Comparison of ENCODE assay signal across 25 cellular contexts in genomic region chr22:47201186-47201995, GRCh38.
A peak's percentile ranks its signal among the peaks of the same experiment; 100 is the strongest.
DNase-seq lines count a peak whose midpoint lies in the region; TF ChIP-seq lines count a peak whose summit lies in the region.
"Had no signal": no experiment of that assay in that cellular context is flagged by ENCODE, and none has a peak within 500 bp of the region (broad histone marks: within the 10 kb centered on the region; RNA-seq: fewer than 3 reads in every experiment).

No MANE protein-coding gene starts in this region.

- POLR2A ChIA-PET in OCI-LY7 (lab: Charles Lee): interaction anchor here (0.6 kb wide), 1 partner anchor 1665 kb away, joined by 3 read pairs; no protein-coding TSS in a partner anchor

- H3K4me3 Mint-ChIP-seq in CD14-positive monocyte: no peak overlapping the region
- no peak overlapping the region for H3K4me3 Mint-ChIP-seq in endothelial cell (ENCODE audit: unreplicated experiment)
- H3K4me3 Mint-ChIP-seq: activated naive CD8-positive, alpha-beta T cell treated with anti-CD3 and anti-CD28 coated beads, Interleukin-2, amount 50 U/mL, for 24 hours; CD8-positive, alpha-beta memory T cell; naive thymus-derived CD4-positive, alpha-beta T cell; WTC11 had no signal

- peaks cover 1 to 2% (median 1%) of the 10 kb centered on the region in 3 donors for H3K27me3 Mint-ChIP-seq in CD14-positive monocyte (ENCODE audit: low read depth in 3 of 3)
- peaks cover 12% of the 10 kb centered on the region for H3K27me3 Mint-ChIP-seq in endothelial cell (ENCODE audit: unreplicated experiment)
- H3K27me3 Mint-ChIP-seq: activated naive CD8-positive, alpha-beta T cell treated with anti-CD3 and anti-CD28 coated beads, Interleukin-2, amount 50 U/mL, for 24 hours had no signal

- no peak overlapping the region for H3K4me3 ChIP-seq in ovary
- H3K4me3 ChIP-seq in OCI-LY7 (ENCODE audit: low read depth, low read length, poor library complexity, severe bottlenecking): no peak overlapping the region
- H3K4me3 ChIP-seq: heart right ventricle had no signal

- H3K36me3 ChIP-seq in ovary: no peaks in the 10 kb centered on the region
- H3K36me3 ChIP-seq in OCI-LY7 (ENCODE audit: insufficient read depth, low read length): no peaks in the 10 kb centered on the region
- H3K36me3 ChIP-seq: heart right ventricle had no signal

- H3K9me3 Mint-ChIP-seq in CD14-positive monocyte (peaks cover 0 to 4% (median 0%) of the 10 kb centered on the region in 7 donors), endothelial cell (ENCODE audit: unreplicated experiment) (peaks cover 49% of the 10 kb centered on the region)
- H3K9me3 Mint-ChIP-seq: activated naive CD8-positive, alpha-beta T cell treated with anti-CD3 and anti-CD28 coated beads, Interleukin-2, amount 50 U/mL, for 24 hours; CD8-positive, alpha-beta memory T cell had no signal

- no peaks in the 10 kb centered on the region for H3K27me3 ChIP-seq in ovary

- intact Hi-C loops in CD14-positive monocyte (cut with micrococcal nuclease) (no loop called here), ovary (cut with DNase I) (no loop called here), OCI-LY7 (cut with micrococcal nuclease; ENCODE audit: unreplicated experiment) (no loop called here)

- TF ChIP-seq POLR2A in ovary (IDR thresholded peaks at IDR 0.05): no peak

- H3K27ac ChIP-seq in ovary (peak overlapping the region in 1 of 2 donors; percentile 39), OCI-LY7 (ENCODE audit: low read depth, low read length, poor library complexity, severe bottlenecking) (no peak overlapping the region)
- H3K27ac ChIP-seq: heart right ventricle, parathyroid adenoma had no signal

- CTCF ChIA-PET in OCI-LY7 (lab: Charles Lee; ENCODE audit: unreplicated experiment): no interaction called here

- H3K27ac Mint-ChIP-seq in CD14-positive monocyte (no peak overlapping the region), endothelial cell (ENCODE audit: unreplicated experiment) (peak overlapping the region; percentile 30)
- H3K27ac Mint-ChIP-seq: activated naive CD8-positive, alpha-beta T cell treated with anti-CD3 and anti-CD28 coated beads, Interleukin-2, amount 50 U/mL, for 24 hours; CD8-positive, alpha-beta memory T cell; naive thymus-derived CD4-positive, alpha-beta T cell; WTC11 had no signal

- peaks cover 25% of the 10 kb centered on the region for H3K4me1 ChIP-seq in ovary (ENCODE audit: insufficient read depth)
- no peaks in the 10 kb centered on the region for H3K4me1 ChIP-seq in OCI-LY7 (ENCODE audit: insufficient read depth, low read length, poor library complexity, severe bottlenecking)
- H3K4me1 ChIP-seq: parathyroid adenoma had no signal

- H3K9me3 ChIP-seq in ovary (no peaks in the 10 kb centered on the region), OCI-LY7 (ENCODE audit: low read length) (no peaks in the 10 kb centered on the region)
- H3K9me3 ChIP-seq: heart right ventricle had no signal

- no peaks in the 10 kb centered on the region for H3K9me2 ChIP-seq in OCI-LY7 (ENCODE audit: insufficient read depth, low read length)

- no peak overlapping the region for H3K4me2 ChIP-seq in OCI-LY7 (ENCODE audit: low read length)

- no peaks in the 10 kb centered on the region for H3K79me2 ChIP-seq in OCI-LY7 (ENCODE audit: insufficient read depth, low read depth, low read length)
- H3K79me2 ChIP-seq: parathyroid adenoma had no signal

- no peaks in the 10 kb centered on the region for H4K20me1 ChIP-seq in OCI-LY7 (ENCODE audit: insufficient read depth, low read length)

- H2AFZ ChIP-seq in OCI-LY7 (ENCODE audit: low read length): no peak overlapping the region
- H2AFZ ChIP-seq: parathyroid adenoma had no signal

- DNase-seq in activated CD4-positive, alpha-beta T cell treated with anti-CD3 and anti-CD28 coated beads for 1 hour: peak; percentile 5
- no peak for DNase-seq in activated CD4-positive, alpha-beta T cell treated with anti-CD3 and anti-CD28 coated beads for 4 hours
- DNase-seq in CD14-positive monocyte (ENCODE audit: low spot score) (peak; percentile 41), endothelial cell (ENCODE audit: low spot score) (no peak), ovary (peak in 3 of 5 donors; percentile 13 to 48 (median 25)), dedifferentiated amniotic fluid mesenchymal stem cell (ENCODE audit: extremely low spot score) (no peak), AG08395 (ENCODE audit: low spot score) (no peak), OCI-LY7 (ENCODE audit: low spot score) (no peak)
- DNase-seq: activated CD4-positive, alpha-beta T cell treated with anti-CD3 and anti-CD28 coated beads, Interleukin-2, amount 50 U/mL, for 4 hours; activated naive CD8-positive, alpha-beta T cell treated with anti-CD3 and anti-CD28 coated beads, Interleukin-2, amount 50 U/mL, for 24 hours; CD8-positive, alpha-beta memory T cell; cerebellar nuclear complex; DMS153; effector CD4-positive, alpha-beta T cell; erythroblast; foreskin fibroblast; HCEC 1CT; heart right ventricle; mesenchymal stem cell; naive thymus-derived CD4-positive, alpha-beta T cell; NCI-H187; NCI-H748 treated with DMSO at 0.1 percent for 48 hours; T-helper 9 cell had no signal

- BruUV-seq in OCI-LY7 (replicated peaks; lab: Mats Ljungman, UMichigan): no TSS peak

- H3K4me1 Mint-ChIP-seq in CD14-positive monocyte (no peaks in the 10 kb centered on the region), endothelial cell (ENCODE audit: unreplicated experiment) (no peaks in the 10 kb centered on the region)
- H3K4me1 Mint-ChIP-seq: activated naive CD8-positive, alpha-beta T cell treated with anti-CD3 and anti-CD28 coated beads, Interleukin-2, amount 50 U/mL, for 24 hours; CD8-positive, alpha-beta memory T cell; naive thymus-derived CD4-positive, alpha-beta T cell; WTC11 had no signal

- TF ChIP-seq CTCF in CD14-positive monocyte (IDR thresholded peaks at IDR 0.05) (no peak), endothelial cell (IDR thresholded peaks at IDR 0.05; ENCODE audit: unreplicated experiment) (no peak), ovary (IDR thresholded peaks at IDR 0.05) (no peak), OCI-LY7 (conservative IDR thresholded peaks at IDR 0.05; ENCODE audit: low read length) (no peak)

- H3K36me3 Mint-ChIP-seq in CD14-positive monocyte (no peaks in the 10 kb centered on the region), endothelial cell (ENCODE audit: low read depth, unreplicated experiment) (peaks cover 19% of the 10 kb centered on the region)
- H3K36me3 Mint-ChIP-seq: CD8-positive, alpha-beta memory T cell; naive thymus-derived CD4-positive, alpha-beta T cell; WTC11 had no signal

- 51 to 72% (median 56%) methylated on average over 15 of the region's 15 CpGs for WGBS in ovary, 3 donors

- TF ChIP-seq EP300 in ovary (IDR thresholded peaks at IDR 0.05): no peak

Comparison
In these comparisons a context has a peak if more than half of its experiments do, and no peak if none do; other contexts are left out.
1. DNase-seq: peak in activated CD4-positive, alpha-beta T cell treated with anti-CD3 and anti-CD28 coated beads for 1 hour (single experiment), CD14-positive monocyte (single experiment) and ovary (3 of 5); none in activated CD4-positive, alpha-beta T cell treated with anti-CD3 and anti-CD28 coated beads for 4 hours (0 of 2), endothelial cell (single experiment), dedifferentiated amniotic fluid mesenchymal stem cell (single experiment), AG08395 (single experiment) and OCI-LY7 (single experiment).